Comparison of ENCODE assay signal across 1 cellular context in genomic region chr6:26214826-26215199, GRCh38.
A peak's percentile ranks its signal among the peaks of the same experiment; 100 is the strongest.
TF ChIP-seq lines count a peak whose summit lies in the region.

No MANE protein-coding gene starts in this region.

TF ChIP-seq in K562, 482 proteins besides CTCF, POLR2A, EP300 and RAD21 (continued from another document and continues in another):
- TF ChIP-seq, protein P1, sequence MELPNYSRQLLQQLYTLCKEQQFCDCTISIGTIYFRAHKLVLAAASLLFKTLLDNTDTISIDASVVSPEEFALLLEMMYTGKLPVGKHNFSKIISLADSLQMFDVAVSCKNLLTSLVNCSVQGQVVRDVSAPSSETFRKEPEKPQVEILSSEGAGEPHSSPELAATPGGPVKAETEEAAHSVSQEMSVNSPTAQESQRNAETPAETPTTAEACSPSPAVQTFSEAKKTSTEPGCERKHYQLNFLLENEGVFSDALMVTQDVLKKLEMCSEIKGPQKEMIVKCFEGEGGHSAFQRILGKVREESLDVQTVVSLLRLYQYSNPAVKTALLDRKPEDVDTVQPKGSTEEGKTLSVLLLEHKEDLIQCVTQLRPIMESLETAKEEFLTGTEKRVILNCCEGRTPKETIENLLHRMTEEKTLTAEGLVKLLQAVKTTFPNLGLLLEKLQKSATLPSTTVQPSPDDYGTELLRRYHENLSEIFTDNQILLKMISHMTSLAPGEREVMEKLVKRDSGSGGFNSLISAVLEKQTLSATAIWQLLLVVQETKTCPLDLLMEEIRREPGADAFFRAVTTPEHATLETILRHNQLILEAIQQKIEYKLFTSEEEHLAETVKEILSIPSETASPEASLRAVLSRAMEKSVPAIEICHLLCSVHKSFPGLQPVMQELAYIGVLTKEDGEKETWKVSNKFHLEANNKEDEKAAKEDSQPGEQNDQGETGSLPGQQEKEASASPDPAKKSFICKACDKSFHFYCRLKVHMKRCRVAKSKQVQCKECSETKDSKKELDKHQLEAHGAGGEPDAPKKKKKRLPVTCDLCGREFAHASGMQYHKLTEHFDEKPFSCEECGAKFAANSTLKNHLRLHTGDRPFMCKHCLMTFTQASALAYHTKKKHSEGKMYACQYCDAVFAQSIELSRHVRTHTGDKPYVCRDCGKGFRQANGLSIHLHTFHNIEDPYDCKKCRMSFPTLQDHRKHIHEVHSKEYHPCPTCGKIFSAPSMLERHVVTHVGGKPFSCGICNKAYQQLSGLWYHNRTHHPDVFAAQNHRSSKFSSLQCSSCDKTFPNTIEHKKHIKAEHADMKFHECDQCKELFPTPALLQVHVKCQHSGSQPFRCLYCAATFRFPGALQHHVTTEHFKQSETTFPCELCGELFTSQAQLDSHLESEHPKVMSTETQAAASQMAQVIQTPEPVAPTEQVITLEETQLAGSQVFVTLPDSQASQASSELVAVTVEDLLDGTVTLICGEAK (IDR thresholded peaks at IDR 0.05), result no peak
- TF ChIP-seq, protein P1 (CRISPR knock-in tag; IDR thresholded peaks at IDR 0.05), result no peak
- TF ChIP-seq ZNF551 (CRISPR knock-in tag; IDR thresholded peaks at IDR 0.05), result no peak
- TF ChIP-seq ZBTB8A (IDR thresholded peaks at IDR 0.05; ENCODE audit: partially characterized antibody), result no peak
- TF ChIP-seq, protein P2, sequence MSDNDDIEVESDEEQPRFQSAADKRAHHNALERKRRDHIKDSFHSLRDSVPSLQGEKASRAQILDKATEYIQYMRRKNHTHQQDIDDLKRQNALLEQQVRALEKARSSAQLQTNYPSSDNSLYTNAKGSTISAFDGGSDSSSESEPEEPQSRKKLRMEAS (CRISPR knock-in tag; IDR thresholded peaks at IDR 0.05), result no peak
- TF ChIP-seq BRD4 (IDR thresholded peaks at IDR 0.05), result no peak
- TF ChIP-seq, protein P3, sequence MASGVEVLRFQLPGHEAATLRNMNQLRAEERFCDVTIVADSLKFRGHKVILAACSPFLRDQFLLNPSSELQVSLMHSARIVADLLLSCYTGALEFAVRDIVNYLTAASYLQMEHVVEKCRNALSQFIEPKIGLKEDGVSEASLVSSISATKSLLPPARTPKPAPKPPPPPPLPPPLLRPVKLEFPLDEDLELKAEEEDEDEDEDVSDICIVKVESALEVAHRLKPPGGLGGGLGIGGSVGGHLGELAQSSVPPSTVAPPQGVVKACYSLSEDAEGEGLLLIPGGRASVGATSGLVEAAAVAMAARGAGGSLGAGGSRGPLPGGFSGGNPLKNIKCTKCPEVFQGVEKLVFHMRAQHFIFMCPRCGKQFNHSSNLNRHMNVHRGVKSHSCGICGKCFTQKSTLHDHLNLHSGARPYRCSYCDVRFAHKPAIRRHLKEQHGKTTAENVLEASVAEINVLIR (CRISPR knock-in tag; IDR thresholded peaks at IDR 0.05), result no peak
- no peak for TF ChIP-seq PTRF (tag; IDR thresholded peaks at IDR 0.05)
- no peak for TF ChIP-seq SMC3 (conservative IDR thresholded peaks at IDR 0.05; ENCODE audit: insufficient read depth, low read depth, low read length)
- TF ChIP-seq U2AF1 (optimal IDR thresholded peaks at IDR 0.05; ENCODE audit: low read depth, low read length), result no peak
- TF ChIP-seq STAT5B (CRISPR knock-in tag; IDR thresholded peaks at IDR 0.05), result no peak
- peak; percentile 34 for TF ChIP-seq CCNT2 (IDR thresholded peaks at IDR 0.05; ENCODE audit: borderline replicate concordance, extremely low read depth, insufficient read length, low read depth, low read length)
- no peak for TF ChIP-seq SNIP1 (IDR thresholded peaks at IDR 0.05; ENCODE audit: low read depth)
- TF ChIP-seq HDGF (IDR thresholded peaks at IDR 0.05), result no peak
- no peak for TF ChIP-seq UBTF (IDR thresholded peaks at IDR 0.05; ENCODE audit: borderline replicate concordance in 1 of 2, low read depth in 2 of 2, low read length in 2 of 2)
- no peak for TF ChIP-seq ZNF217 (CRISPR knock-in tag; IDR thresholded peaks at IDR 0.05)
- peak; percentile 82; the same call in 1 of the 2 replicates for TF ChIP-seq TCF15 (CRISPR knock-in tag; IDR thresholded peaks at IDR 0.05)
- TF ChIP-seq RHOXF2B (CRISPR knock-in tag; conservative IDR thresholded peaks at IDR 0.05), result no peak
- TF ChIP-seq MYC (IDR thresholded peaks at IDR 0.05; ENCODE audit: low read depth, low read length), result peak; percentile 49; the same call in 1 of the 2 replicates
- TF ChIP-seq MYC (CRISPR knock-in tag; IDR thresholded peaks at IDR 0.05; ENCODE audit: borderline replicate concordance, low read depth), result no peak
- TF ChIP-seq SP1 (CRISPR knock-in tag; IDR thresholded peaks at IDR 0.05), result no peak
- peak; percentile 68; the same call in 1 of the 2 replicates for TF ChIP-seq ZNF165 (CRISPR knock-in tag; IDR thresholded peaks at IDR 0.05; ENCODE audit: borderline replicate concordance)
- peak; percentile 64; the same call in 1 of the 2 replicates for TF ChIP-seq ERF (CRISPR knock-in tag; IDR thresholded peaks at IDR 0.05)
- TF ChIP-seq YY1 (IDR thresholded peaks at IDR 0.05; ENCODE audit: borderline replicate concordance in 1 of 3, control insufficient read depth in 1 of 3, extremely low read depth in 1 of 3, insufficient read depth in 3 of 3, insufficient read length in 1 of 3, insufficient replicate concordance in 2 of 3, low read depth in 1 of 3, low read length in 2 of 3), result peak in 1 of 3 experiments; percentile 69
- TF ChIP-seq BRD9 (IDR thresholded peaks at IDR 0.05; ENCODE audit: low read depth, partially characterized antibody), result no peak
- no peak for TF ChIP-seq HMGN3 (IDR thresholded peaks at IDR 0.05; ENCODE audit: borderline replicate concordance, extremely low read depth, insufficient read length, low read depth, low read length)
- no peak for TF ChIP-seq POLR2AphosphoS2 (IDR thresholded peaks at IDR 0.05; ENCODE audit: low read length)
- TF ChIP-seq NCOR1 (IDR thresholded peaks at IDR 0.05), result no peak
- no peak; the same call in 1 of the 2 replicates for TF ChIP-seq LCOR (CRISPR knock-in tag; IDR thresholded peaks at IDR 0.05)
- no peak; the same call in 1 of the 2 replicates for TF ChIP-seq SUPT5H (IDR thresholded peaks at IDR 0.05)
- TF ChIP-seq, protein P4, sequence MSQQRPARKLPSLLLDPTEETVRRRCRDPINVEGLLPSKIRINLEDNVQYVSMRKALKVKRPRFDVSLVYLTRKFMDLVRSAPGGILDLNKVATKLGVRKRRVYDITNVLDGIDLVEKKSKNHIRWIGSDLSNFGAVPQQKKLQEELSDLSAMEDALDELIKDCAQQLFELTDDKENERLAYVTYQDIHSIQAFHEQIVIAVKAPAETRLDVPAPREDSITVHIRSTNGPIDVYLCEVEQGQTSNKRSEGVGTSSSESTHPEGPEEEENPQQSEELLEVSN (IDR thresholded peaks at IDR 0.05; ENCODE audit: borderline replicate concordance in 1 of 2, extremely low read depth in 1 of 2, insufficient read depth in 1 of 2, insufficient read length in 1 of 2, low read depth in 1 of 2, low read length in 1 of 2, poor library complexity in 1 of 2, severe bottlenecking in 1 of 2), result peak in 1 of 2 experiments; percentile 13
- TF ChIP-seq TARDBP (IDR thresholded peaks at IDR 0.05), result no peak
- no peak for TF ChIP-seq MBD2 (IDR thresholded peaks at IDR 0.05; ENCODE audit: borderline replicate concordance, low read depth)
- no peak for TF ChIP-seq ATF1 (CRISPR knock-in tag; IDR thresholded peaks at IDR 0.05)
- TF ChIP-seq ATF1 (tag; IDR thresholded peaks at IDR 0.05), result no peak
- TF ChIP-seq ZNF764 (CRISPR knock-in tag; IDR thresholded peaks at IDR 0.05; ENCODE audit: low read depth), result no peak
- TF ChIP-seq, protein P5, sequence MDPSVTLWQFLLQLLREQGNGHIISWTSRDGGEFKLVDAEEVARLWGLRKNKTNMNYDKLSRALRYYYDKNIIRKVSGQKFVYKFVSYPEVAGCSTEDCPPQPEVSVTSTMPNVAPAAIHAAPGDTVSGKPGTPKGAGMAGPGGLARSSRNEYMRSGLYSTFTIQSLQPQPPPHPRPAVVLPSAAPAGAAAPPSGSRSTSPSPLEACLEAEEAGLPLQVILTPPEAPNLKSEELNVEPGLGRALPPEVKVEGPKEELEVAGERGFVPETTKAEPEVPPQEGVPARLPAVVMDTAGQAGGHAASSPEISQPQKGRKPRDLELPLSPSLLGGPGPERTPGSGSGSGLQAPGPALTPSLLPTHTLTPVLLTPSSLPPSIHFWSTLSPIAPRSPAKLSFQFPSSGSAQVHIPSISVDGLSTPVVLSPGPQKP (CRISPR knock-in tag; IDR thresholded peaks at IDR 0.05), result no peak
- TF ChIP-seq ESRRB (CRISPR knock-in tag; IDR thresholded peaks at IDR 0.05; ENCODE audit: borderline replicate concordance), result no peak
- TF ChIP-seq CHAMP1 (IDR thresholded peaks at IDR 0.05), result no peak
- peak in 1 of 2 experiments; percentile 78; a peak in 1 of 4 replicates for TF ChIP-seq TBL1XR1 (IDR thresholded peaks at IDR 0.05; ENCODE audit: low read length in 2 of 2)
- TF ChIP-seq HNRNPH1 (optimal IDR thresholded peaks at IDR 0.05; ENCODE audit: low read depth, low read length), result no peak
- TF ChIP-seq ETS2 (tag; IDR thresholded peaks at IDR 0.05; ENCODE audit: borderline replicate concordance, poor library complexity, severe bottlenecking), result no peak
- no peak for TF ChIP-seq ZNF133 (CRISPR knock-in tag; IDR thresholded peaks at IDR 0.05)
